ENCODE assay signal across 8 cellular contexts in genomic region chr19:54470991-54471782, GRCh38. TPM values are rescaled to one million over a fixed set of nuclear protein-coding genes. Genes with fewer than 3 reads are reported as not detected.
A peak's percentile ranks its signal among the peaks of the same experiment; 100 is the strongest.
DNase-seq lines count a peak whose midpoint lies in the region; ATAC-seq and TF ChIP-seq lines count a peak whose summit lies in the region.

No MANE protein-coding gene starts in this region.

- peak overlapping the region; percentile 88 to 91 for H3K9ac ChIP-seq in colonic mucosa (ENCODE audit: low read depth in 2 of 2, low read length in 2 of 2)

- DNase-seq in LoVo (ENCODE audit: low spot score) = peak; percentile 28
- peak; percentile 63 for DNase-seq in colonic mucosa
- peak in 1 of 2 donors; percentile 76 for DNase-seq in left lung
- peak in 28 of 49 donors; percentile 3 to 67 (median 26) for DNase-seq in substantia nigra (lab: John Stamatoyannopoulos, UW)
- DNase-seq in SKM-1 treated with dmso at 0.1 percent for 144 hours (lab: John Stamatoyannopoulos, UW; ENCODE audit: unreplicated experiment) = no peak
- no peak for DNase-seq in COR-L47 (lab: John Stamatoyannopoulos, UW)

- no peak for TF ChIP-seq CTCF in colonic mucosa (IDR thresholded peaks at IDR 0.05)
- TF ChIP-seq CTCF in left lung (IDR thresholded peaks at IDR 0.05) = no peak

- H3K4me3 ChIP-seq in colonic mucosa (peak overlapping the region; percentile 56), left lung (peak overlapping the region; percentile 26 to 39)

- H3K27ac ChIP-seq in colonic mucosa = peak overlapping the region; percentile 99
- H3K27ac ChIP-seq in left lung = peak overlapping the region; percentile 65 to 77
- no peak overlapping the region for H3K27ac ChIP-seq in substantia nigra (ENCODE audit: low read depth, low read length, poor library complexity, severe bottlenecking)

- H3K9me3 ChIP-seq in colonic mucosa (no peaks in the 10 kb centered on the region), left lung (no peaks in the 10 kb centered on the region)

- no peaks in the 10 kb centered on the region for H3K36me3 ChIP-seq in colonic mucosa
- no peaks in the 10 kb centered on the region for H3K36me3 ChIP-seq in left lung

- intact Hi-C loops in colonic mucosa (cut with DNase I) (no loop called here), left lung (cut with DNase I) (no loop called here)

- peak; percentile 18 for ATAC-seq in left lung
- no peak for ATAC-seq in GM18867 (IDR thresholded peaks at IDR 0.05; ENCODE audit: unreplicated experiment)
- ATAC-seq in HG03571 (IDR thresholded peaks at IDR 0.05; ENCODE audit: unreplicated experiment) = no peak

- no peaks in the 10 kb centered on the region for H3K4me1 ChIP-seq in colonic mucosa
- H3K4me1 ChIP-seq in left lung = peaks cover 19 to 28% of the 10 kb centered on the region in 2 donors

- H3K27me3 ChIP-seq in colonic mucosa (no peaks in the 10 kb centered on the region), left lung (peaks cover 6 to 73% of the 10 kb centered on the region in 2 donors)

RNA-seq across cellular contexts. Expression of gene CDC42EP5, which starts 1.9 kb away (rescaled TPM):
- 100 to 1,000 TPM; 444 to 601 TPM for total RNA-seq in colonic mucosa
- total RNA-seq in left lung = 10 to 100 TPM; 20.4 to 29.8 TPM

RNA-seq across cellular contexts. Expression of gene LENG9, which starts 7.6 kb away (rescaled TPM):
- total RNA-seq in colonic mucosa (10 to 100 TPM; 18.2 to 24.6 TPM), left lung (1 to 10 TPM; 5.4 to 8.8 TPM)

RNA-seq across cellular contexts. Expression of gene LENG8, which starts 22.2 kb away (rescaled TPM):
- total RNA-seq in colonic mucosa (100 to 1,000 TPM in 1 of 2 donors, 10 to 100 TPM in 1; 80.2 to 154 TPM), left lung (100 to 1,000 TPM; 138 to 144 TPM)

RNA-seq across cellular contexts. Expression of gene LAIR2, which starts 31.4 kb away (rescaled TPM):
- total RNA-seq in colonic mucosa = under 1 TPM in 1 of 2 donors, not detected in 1; 0.37 TPM
- 1 to 10 TPM; 1.0 to 1.4 TPM for total RNA-seq in left lung

RNA-seq across cellular contexts. Expression of gene TTYH1, which starts 55.9 kb away (rescaled TPM):
- total RNA-seq in colonic mucosa (1 to 10 TPM in 1 of 2 donors, under 1 TPM in 1; 0.47 to 2.4 TPM), left lung (not detected)

Comparison
In these comparisons a context has a peak if more than half of its experiments do, and no peak if none do; other contexts are left out.
1. DNase-seq: peak in LoVo (single experiment), colonic mucosa (single experiment) and substantia nigra (28 of 49); none in SKM-1 treated with dmso at 0.1 percent for 144 hours (single experiment) and COR-L47 (single experiment).
2. RNA of gene CDC42EP5, which starts 1.9 kb away (total RNA-seq): 444 to 601 TPM in colonic mucosa; 20.4 to 29.8 TPM in left lung; every median in the first group is over 10 times any median in the second.